ENCODE assay signal across 1 cellular context in the genomic region with DNA sequence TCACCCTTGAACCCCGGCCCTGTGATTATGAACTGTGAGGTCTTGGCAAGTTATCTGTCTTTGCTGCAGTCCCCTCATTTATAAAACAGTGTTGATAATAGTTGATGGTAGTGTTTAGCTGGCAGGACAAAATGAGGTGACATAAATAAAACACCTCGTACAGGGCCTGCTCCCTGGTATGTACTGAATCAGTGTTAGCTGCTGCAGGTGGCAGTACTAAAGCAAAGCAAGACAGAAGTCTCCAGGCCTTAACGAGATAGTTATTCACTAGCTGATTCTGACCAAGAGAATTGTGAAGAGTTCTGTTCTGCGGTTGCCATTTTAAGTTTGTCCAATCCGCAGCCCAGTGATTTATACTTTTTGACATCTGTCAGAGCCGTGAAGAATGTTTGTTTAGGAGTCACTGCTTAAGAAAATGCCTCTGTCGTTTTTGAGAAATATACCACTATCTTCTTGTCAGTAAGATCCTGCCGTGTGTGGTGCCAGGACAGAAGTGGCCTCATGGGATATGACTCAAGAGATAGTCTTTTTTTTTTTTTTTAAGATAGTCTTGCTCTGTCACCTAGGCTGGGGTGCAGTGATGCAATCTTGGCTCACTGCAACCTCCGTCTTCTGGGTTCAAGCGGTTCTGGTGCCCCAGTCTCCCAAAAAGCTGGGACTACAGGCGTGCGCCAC.
TF ChIP-seq lines count a peak whose summit lies in the region.

No MANE protein-coding gene starts in this region.

TF ChIP-seq in A549, 52 proteins besides CTCF, POLR2A, EP300 and RAD21 (continued from another document):
- no peak for TF ChIP-seq EHMT2 (IDR thresholded peaks at IDR 0.05; ENCODE audit: low read depth)
- no peak for TF ChIP-seq HOXB13 (CRISPR knock-in tag; IDR thresholded peaks at IDR 0.05; ENCODE audit: low read depth)
- TF ChIP-seq MYC (IDR thresholded peaks at IDR 0.05; ENCODE audit: borderline replicate concordance, low read length) = no peak
- TF ChIP-seq, protein P1, sequence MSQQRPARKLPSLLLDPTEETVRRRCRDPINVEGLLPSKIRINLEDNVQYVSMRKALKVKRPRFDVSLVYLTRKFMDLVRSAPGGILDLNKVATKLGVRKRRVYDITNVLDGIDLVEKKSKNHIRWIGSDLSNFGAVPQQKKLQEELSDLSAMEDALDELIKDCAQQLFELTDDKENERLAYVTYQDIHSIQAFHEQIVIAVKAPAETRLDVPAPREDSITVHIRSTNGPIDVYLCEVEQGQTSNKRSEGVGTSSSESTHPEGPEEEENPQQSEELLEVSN (IDR thresholded peaks at IDR 0.05; ENCODE audit: borderline replicate concordance, low read depth) = no peak
- no peak for TF ChIP-seq TP53 (CRISPR knock-in tag; IDR thresholded peaks at IDR 0.05)
- no peak for TF ChIP-seq CBX8 (IDR thresholded peaks at IDR 0.05)
